Comparison of ENCODE assay signal across 8 cellular contexts in the genomic region with DNA sequence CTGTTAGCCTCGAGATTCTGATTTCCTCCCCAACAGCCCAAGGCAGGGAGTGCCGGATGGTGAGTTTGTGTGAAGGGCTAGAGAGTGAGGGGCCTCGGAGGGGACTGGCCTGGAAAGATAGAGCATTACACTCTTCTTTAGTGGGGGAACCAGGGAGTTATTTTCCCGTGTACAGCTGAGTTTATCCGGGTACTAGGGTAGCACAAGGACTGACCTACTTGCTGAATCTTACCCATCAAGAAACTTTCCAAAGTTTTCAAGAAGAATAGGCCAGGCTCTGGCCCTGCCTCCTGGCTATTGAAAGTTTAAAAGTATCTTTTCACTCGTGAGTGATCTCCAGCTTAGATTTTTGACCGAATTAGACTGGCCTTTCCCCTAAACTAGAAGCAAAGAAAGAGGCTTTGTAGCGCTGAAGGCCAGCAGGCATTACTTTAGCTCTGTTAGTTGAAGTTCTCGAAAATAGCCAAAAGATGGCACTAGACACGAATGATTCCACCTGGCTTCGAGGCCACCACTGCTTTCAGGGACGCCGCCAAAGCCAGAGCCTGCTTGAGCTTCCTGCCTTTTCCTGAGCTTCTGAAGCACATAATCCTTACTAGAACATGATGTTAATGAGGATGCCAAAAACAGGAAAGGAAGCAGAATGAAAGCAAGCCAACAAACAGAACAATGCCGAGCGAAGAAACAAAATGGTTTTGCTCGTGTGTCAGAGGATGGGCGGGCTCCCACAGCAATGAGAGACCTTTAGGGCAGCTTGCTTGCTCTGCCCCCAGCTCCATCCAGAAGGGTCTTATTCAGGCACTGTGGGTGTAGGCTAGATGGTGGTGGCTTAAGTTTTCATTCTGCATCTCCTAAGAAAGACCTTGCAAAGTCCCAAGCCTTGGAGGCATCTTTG. TPM values are rescaled to one million over a fixed set of nuclear protein-coding genes. Genes with fewer than 3 reads are reported as not detected.
DNase-seq lines count a peak whose midpoint lies in the region; ATAC-seq and TF ChIP-seq lines count a peak whose summit lies in the region.

No MANE protein-coding gene starts in this region.

- intact Hi-C loops in CD14-positive monocyte (cut with micrococcal nuclease) = no loop called here

- ATAC-seq in GM18511 (IDR thresholded peaks at IDR 0.05; ENCODE audit: unreplicated experiment) = peak; percentile 98
- ATAC-seq in HG03066 (IDR thresholded peaks at IDR 0.05; ENCODE audit: low read depth, unreplicated experiment) = peak; percentile 89

- H3K27ac ChIP-seq in VCaP = no peak overlapping the region

- H3K9me3 Mint-ChIP-seq in CD14-positive monocyte (peaks cover 0 to 7% (median 2%) of the 10 kb centered on the region in 7 donors), progenitor cell of endocrine pancreas (ENCODE audit: low read depth) (no peaks in the 10 kb centered on the region)

- no peak for DNase-seq in CD14-positive monocyte (ENCODE audit: low spot score)
- peak; percentile 77 for DNase-seq in NCI-H2029 treated with DMSO at 0.1 percent for 48 hours (lab: John Stamatoyannopoulos, UW)
- DNase-seq in glomerular endothelial cell (ENCODE audit: extremely low read depth, low read depth, low spot score) = peak; percentile 27
- peak; percentile 22 for DNase-seq in progenitor cell of endocrine pancreas (ENCODE audit: low spot score, unreplicated experiment)
- DNase-seq in effector CD8-positive, alpha-beta T cell (lab: John Stamatoyannopoulos, UW) = no peak

- H3K27ac Mint-ChIP-seq in CD14-positive monocyte (peak overlapping the region in 1 of 7 donors; percentile 3), progenitor cell of endocrine pancreas (no peak overlapping the region)

- no peaks in the 10 kb centered on the region for H3K36me3 Mint-ChIP-seq in CD14-positive monocyte
- H3K36me3 Mint-ChIP-seq in progenitor cell of endocrine pancreas (ENCODE audit: insufficient read depth) = no peaks in the 10 kb centered on the region

- H3K4me1 Mint-ChIP-seq in CD14-positive monocyte (peaks cover 6% of the 10 kb centered on the region), progenitor cell of endocrine pancreas (ENCODE audit: low read depth) (no peaks in the 10 kb centered on the region)

- H3K27me3 Mint-ChIP-seq in CD14-positive monocyte (ENCODE audit: low read depth in 3 of 3) (peaks cover 0 to 4% (median 2%) of the 10 kb centered on the region in 3 donors), progenitor cell of endocrine pancreas (peaks cover 6% of the 10 kb centered on the region)

- TF ChIP-seq CTCF in CD14-positive monocyte (IDR thresholded peaks at IDR 0.05) (peak; percentile 23), VCaP (conservative IDR thresholded peaks at IDR 0.05) (peak; percentile 77), progenitor cell of endocrine pancreas (IDR thresholded peaks at IDR 0.05; ENCODE audit: unreplicated experiment) (peak; percentile 76)

- no peak overlapping the region for H3K4me3 Mint-ChIP-seq in CD14-positive monocyte
- no peak overlapping the region for H3K4me3 Mint-ChIP-seq in progenitor cell of endocrine pancreas (ENCODE audit: low read depth)

RNA-seq across cellular contexts. Expression of gene TSN, which starts 55.8 kb away (rescaled TPM):
- polyA plus RNA-seq in CD14-positive monocyte = 10 to 100 TPM; 65.5 to 66.5 TPM
- total RNA-seq in glomerular endothelial cell (46.9 and 53.3 TPM in 2 replicates), progenitor cell of endocrine pancreas (86.3 and 91.7 TPM in 2 replicates)

Comparison
In these comparisons a context has a peak if more than half of its experiments do, and no peak if none do; other contexts are left out.
1. DNase-seq: peak in NCI-H2029 treated with DMSO at 0.1 percent for 48 hours (single experiment), glomerular endothelial cell (single experiment) and progenitor cell of endocrine pancreas (single experiment); none in CD14-positive monocyte (single experiment) and effector CD8-positive, alpha-beta T cell (single experiment).
2. CTCF ChIP-seq: peak in every context shown above with its lines; median percentile 77 in VCaP; 76 in progenitor cell of endocrine pancreas; 23 in CD14-positive monocyte.